In genomic region chr12:38906482-38907170, GRCh38 we compare ENCODE assay signal across 1 cellular context.
TF ChIP-seq lines count a peak whose summit lies in the region.

No MANE protein-coding gene starts in this region.

TF ChIP-seq in HepG2, 621 proteins besides CTCF, POLR2A, EP300 and RAD21 (continued from another document and continues in another):
- TF ChIP-seq ZNF512B (CRISPR knock-in tag; IDR thresholded peaks at IDR 0.05; ENCODE audit: borderline replicate concordance) (peak; percentile 90; the same call in 1 of the 2 replicates), ELF1 (CRISPR knock-in tag; IDR thresholded peaks at IDR 0.05) (peak; percentile 59), NFE2L2 (IDR thresholded peaks at IDR 0.05; ENCODE audit: low read length) (no peak), CREB3 (CRISPR knock-in tag; IDR thresholded peaks at IDR 0.05) (no peak), ATF4 (CRISPR knock-in tag; IDR thresholded peaks at IDR 0.05) (no peak), JUND (CRISPR knock-in tag; IDR thresholded peaks at IDR 0.05) (no peak), SCMH1 (CRISPR knock-in tag; IDR thresholded peaks at IDR 0.05; ENCODE audit: borderline replicate concordance) (no peak), ELF4 (CRISPR knock-in tag; IDR thresholded peaks at IDR 0.05; ENCODE audit: borderline replicate concordance) (no peak), ZSCAN20 (CRISPR knock-in tag; IDR thresholded peaks at IDR 0.05; ENCODE audit: borderline replicate concordance) (no peak), KLF13 (CRISPR knock-in tag; IDR thresholded peaks at IDR 0.05) (no peak), ZNF574 (CRISPR knock-in tag; IDR thresholded peaks at IDR 0.05) (peak; percentile 72; the same call in 1 of the 2 replicates), ZNF430 (CRISPR knock-in tag; IDR thresholded peaks at IDR 0.05) (peak; percentile 64; the same call in 1 of the 2 replicates), BHLHE40 (IDR thresholded peaks at IDR 0.05; ENCODE audit: low read length) (peak; percentile 34), NFRKB (IDR thresholded peaks at IDR 0.05) (no peak), ARID4A (CRISPR knock-in tag; IDR thresholded peaks at IDR 0.05; ENCODE audit: borderline replicate concordance) (peak; percentile 23; the same call in 1 of the 2 replicates), ZBTB33 (CRISPR knock-in tag; IDR thresholded peaks at IDR 0.05) (peak; percentile 46; the same call in 1 of the 2 replicates), MXD3 (CRISPR knock-in tag; IDR thresholded peaks at IDR 0.05) (no peak), ZNF121 (CRISPR knock-in tag; IDR thresholded peaks at IDR 0.05) (no peak), RFX3 (CRISPR knock-in tag; IDR thresholded peaks at IDR 0.05) (no peak), HOXD1 (CRISPR knock-in tag; IDR thresholded peaks at IDR 0.05) (no peak), CSRNP2 (CRISPR knock-in tag; conservative IDR thresholded peaks at IDR 0.05; ENCODE audit: low read depth) (no peak), STAT5B (CRISPR knock-in tag; IDR thresholded peaks at IDR 0.05) (no peak), POGK (CRISPR knock-in tag; conservative IDR thresholded peaks at IDR 0.05) (peak; percentile 57; the same call in 1 of the 2 replicates), CHD2 (IDR thresholded peaks at IDR 0.05; ENCODE audit: low read depth, low read length) (no peak), NR1H2 (CRISPR knock-in tag; IDR thresholded peaks at IDR 0.05; ENCODE audit: borderline replicate concordance, low read depth) (no peak), ZNF788 (CRISPR knock-in tag; IDR thresholded peaks at IDR 0.05; ENCODE audit: borderline replicate concordance) (0 out of 2 replicates have a peak, but pooled peaks have one; percentile 51), XRCC5 (optimal IDR thresholded peaks at IDR 0.05; ENCODE audit: low read length) (peak; percentile 90), MBNL3 (CRISPR knock-in tag; conservative IDR thresholded peaks at IDR 0.05) (no peak)
